Comparison of ENCODE assay signal across 30 cellular contexts in genomic region chr3:54093849-54094248, GRCh38. TPM values are rescaled to one million over a fixed set of nuclear protein-coding genes. Genes with fewer than 3 reads are reported as not detected.
"Had no signal": no experiment of that assay in that cellular context is flagged by ENCODE, and none has a peak within 500 bp of the region (broad histone marks: within the 10 kb centered on the region; RNA-seq: fewer than 3 reads in every experiment).

No MANE protein-coding gene starts in this region.

- H3K4me3 Mint-ChIP-seq: dendritic cell treated with granulocyte-macrophage colony-stimulating factor and Interleukin-4, amounts not matched to agents 40 ng/mL and 50 ng/mL, for 4 days; effector memory CD8-positive, alpha-beta T cell; endodermal cell; immature natural killer cell; memory B cell; naive thymus-derived CD4-positive, alpha-beta T cell had no signal

- H3K4me2 ChIP-seq: hepatocyte had no signal

- H3K27me3 ChIP-seq: colonic mucosa had no signal

- H3K4me3 ChIP-seq: colonic mucosa, esophagus squamous epithelium, gastroesophageal sphincter, heart left ventricle, hepatocyte, left lung, lower lobe of right lung had no signal

- DNase-seq: colonic mucosa; cortex of kidney; effector CD8-positive, alpha-beta T cell; effector memory CD8-positive, alpha-beta T cell; endodermal cell; erythroblast; esophagus squamous epithelium; foreskin fibroblast; heart left ventricle; hypothalamus; immature natural killer cell; islet precursor cell; kidney; left cardiac atrium; left lung; left ventricle myocardium superior; lower lobe of right lung; mesendoderm; midbrain; naive thymus-derived CD4-positive, alpha-beta T cell had no signal

- H3K9me3 ChIP-seq: colonic mucosa, esophagus squamous epithelium, gastroesophageal sphincter, heart left ventricle, left lung, lower lobe of right lung had no signal

- H3K4me1 ChIP-seq: colonic mucosa, esophagus squamous epithelium, gastroesophageal sphincter, heart left ventricle, left lung, lower lobe of right lung had no signal

- H3K27ac Mint-ChIP-seq: dendritic cell treated with granulocyte-macrophage colony-stimulating factor and Interleukin-4, amounts not matched to agents 40 ng/mL and 50 ng/mL, for 4 days; effector memory CD8-positive, alpha-beta T cell; endodermal cell; immature natural killer cell; memory B cell; naive thymus-derived CD4-positive, alpha-beta T cell had no signal

- ATAC-seq: effector memory CD8-positive, alpha-beta T cell; esophagus mucosa; gastroesophageal sphincter; heart left ventricle; left cardiac atrium; left lung; left ventricle myocardium superior; lower lobe of right lung; naive thymus-derived CD4-positive, alpha-beta T cell had no signal

- H3K27me3 Mint-ChIP-seq: memory B cell had no signal

- H3K36me3 Mint-ChIP-seq: immature natural killer cell; memory B cell; naive thymus-derived CD4-positive, alpha-beta T cell had no signal

- H3K27ac ChIP-seq: colonic mucosa, epithelial cell of prostate, esophagus squamous epithelium, gastroesophageal sphincter, heart left ventricle, hepatocyte, left lung, lower lobe of right lung had no signal

- FAIRE-seq: endometrium, frontal cortex, kidney had no signal

- H3K9me3 Mint-ChIP-seq: dendritic cell treated with granulocyte-macrophage colony-stimulating factor and Interleukin-4, amounts not matched to agents 40 ng/mL and 50 ng/mL, for 4 days; effector memory CD8-positive, alpha-beta T cell; endodermal cell; immature natural killer cell had no signal

- H3K36me3 ChIP-seq: colonic mucosa, esophagus squamous epithelium, gastroesophageal sphincter, heart left ventricle, left lung, lower lobe of right lung had no signal

- H2AFZ ChIP-seq: hepatocyte had no signal

- H3K4me1 Mint-ChIP-seq: immature natural killer cell; memory B cell; naive thymus-derived CD4-positive, alpha-beta T cell had no signal

- H3K79me2 ChIP-seq: hepatocyte had no signal

RNA-seq across cellular contexts. Expression of gene CACNA2D3, which starts 28.5 kb away (rescaled TPM):
- total RNA-seq: dermis microvascular lymphatic vessel endothelial cell, lung microvascular endothelial cell had no signal
- polyA plus RNA-seq: naive thymus-derived CD4-positive, alpha-beta T cell had no signal
